Comparison of ENCODE assay signal across 23 cellular contexts in the genomic region with DNA sequence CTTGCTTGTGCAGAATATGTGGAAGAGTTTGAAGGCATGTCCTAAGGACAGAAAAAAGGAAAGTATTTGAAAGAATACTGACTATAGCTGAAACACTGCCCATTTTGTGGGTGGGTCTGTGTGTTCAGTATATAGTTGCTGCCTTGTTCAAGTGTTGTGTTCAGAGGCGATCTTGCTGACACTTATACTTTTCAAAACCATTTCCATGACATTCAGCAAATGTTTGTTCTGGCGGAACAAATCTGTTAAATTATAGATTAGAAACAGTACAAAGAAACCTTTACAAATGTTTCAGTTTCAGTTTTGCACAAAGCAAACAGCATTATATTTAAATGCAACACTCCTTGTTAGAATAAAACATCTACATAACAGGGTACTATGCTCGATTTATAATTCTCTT.
"Had no signal": no experiment of that assay in that cellular context is flagged by ENCODE, and none has a peak within 500 bp of the region (broad histone marks: within the 10 kb centered on the region; RNA-seq: fewer than 3 reads in every experiment).

No MANE protein-coding gene starts in this region.

- H3K27ac ChIP-seq: RWPE1, SJCRH30 had no signal

- ATAC-seq: activated CD8-positive, alpha-beta memory T cell treated with anti-CD3 and anti-CD28 coated beads, Interleukin-2, amount 10 ng/mL, durations not matched to agents 7 days and 5 days; K562; Panc1; SK-N-SH treated with all-trans-retinoic acid at 6 μM for 48 hours; WTC11 had no signal

- H3K4me1 ChIP-seq: SJCRH30 had no signal

- H3K9me3 ChIP-seq: SJCRH30 had no signal

- DNase-seq: activated CD4-positive, alpha-beta T cell treated with anti-CD3 and anti-CD28 coated beads, Interleukin-2, amount 10 ng/mL, durations not matched to agents 24 days and 14 days; activated CD4-positive, alpha-beta T cell treated with anti-CD3 and anti-CD28 coated beads, Interleukin-2, amount 50 U/mL, for 48 hours; activated CD4-positive, CD25-positive, alpha-beta regulatory T cell treated with anti-CD3 and anti-CD28 coated beads, Interleukin-2, amount 50 U/mL, for 72 hours; activated CD8-positive, alpha-beta memory T cell treated with anti-CD3 and anti-CD28 coated beads, Interleukin-2, amount 10 ng/mL, durations not matched to agents 7 days and 5 days; activated effector memory CD4-positive, alpha-beta T cell treated with Interleukin-2 at 50 U/mL for 16 hours; activated naive CD4-positive, alpha-beta T cell; activated T-cell treated with anti-CD3 and anti-CD28 coated beads, Interleukin-2, amount 50 U/mL, for 24 hours; aorta; Karpas-422; NCI-H1105; NCI-H1436; NCI-H1694 treated with DMSO at 0.1 percent for 48 hours; NCI-H2029 treated with DMSO at 0.1 percent for 48 hours; NCI-H345; NCI-H510A; NCI-H526 treated with DMSO at 0.1 percent for 48 hours; Right ventricle myocardium superior; SJCRH30 had no signal

- H3K27me3 ChIP-seq: SJCRH30 had no signal

- H3K4me3 ChIP-seq: K562, SJCRH30 had no signal

- H3K36me3 ChIP-seq: SJCRH30 had no signal
